ENCODE assay signal across 8 cellular contexts in the genomic region with DNA sequence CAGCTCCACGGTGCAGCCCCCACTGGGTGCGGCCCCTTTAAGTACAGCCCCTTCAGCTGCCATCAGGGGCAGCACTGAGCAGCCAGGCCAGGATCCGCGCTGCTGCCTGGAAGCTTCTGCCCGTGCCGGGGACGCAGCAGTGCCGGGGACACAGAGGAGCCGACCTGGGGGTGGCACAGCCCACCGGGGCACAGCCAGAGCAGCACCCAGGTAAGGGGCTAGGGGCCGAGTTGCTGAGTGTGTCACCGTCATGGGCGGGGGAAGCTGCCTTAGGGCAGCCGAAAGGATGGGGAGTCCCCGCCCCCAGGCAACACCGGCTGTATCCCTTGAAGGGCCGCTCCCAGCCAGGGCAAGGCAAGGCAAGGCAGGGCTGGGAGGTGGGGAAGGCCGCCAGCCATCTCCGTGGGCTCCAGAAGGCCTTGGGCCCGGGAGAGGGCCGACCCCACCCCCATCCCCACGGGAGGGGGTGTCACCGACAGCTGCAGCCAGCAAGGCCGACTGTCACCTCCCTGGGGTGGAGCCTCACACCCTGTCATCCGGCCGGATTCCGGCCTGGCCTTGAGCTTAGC. TPM values are rescaled to one million over a fixed set of nuclear protein-coding genes. Genes with fewer than 3 reads are reported as not detected.
DNase-seq lines count a peak whose midpoint lies in the region; ATAC-seq, FAIRE-seq and TF ChIP-seq lines count a peak whose summit lies in the region.
"Not testable (repeated sequence)": the region's sequence is repeated elsewhere in the genome, so short reads cannot be mapped to it uniquely, and the experiment has no call there.

A gene (plus strand): TSS at position 99 of the 569 bp plus-strand sequence. CDS start 1,937 bp downstream, outside the sequence.

- H3K79me2 ChIP-seq in OCI-LY1 (ENCODE audit: insufficient read depth, low read length); H1 (ENCODE audit: control insufficient read depth in 1 of 2, insufficient read depth in 2 of 2, low read length in 2 of 2); mesendoderm (ENCODE audit: control insufficient read depth, insufficient read depth, low read length): not testable (repeated sequence)

- H3K9ac ChIP-seq in HUES64 (ENCODE audit: low read depth, low read length); H1 (replicated peaks in 1 of 4; ENCODE audit: extremely low read depth in 1 of 4, low read depth in 3 of 4, low read length in 3 of 4): not testable (repeated sequence)
- peak within 1 kb of the TSS; percentile 53; the same call in 1 of the 2 replicates for H3K9ac ChIP-seq in OCI-LY1 (ENCODE audit: low read length)
- H3K9ac ChIP-seq in mesendoderm (ENCODE audit: low read length), result peak within 1 kb of the TSS; percentile 48

- H3K9me3 ChIP-seq in HUES64 (ENCODE audit: insufficient read depth, low read depth, low read length); OCI-LY1 (ENCODE audit: low read length); H1 (ENCODE audit: insufficient read depth in 2 of 2, low read depth in 1 of 2, low read length in 1 of 2): not testable (repeated sequence)

- peak; percentile 64 for ATAC-seq in GM21423 (IDR thresholded peaks at IDR 0.05; ENCODE audit: unreplicated experiment)

- H3K9me2 ChIP-seq in OCI-LY1 (ENCODE audit: low read depth, low read length), result not testable (repeated sequence)

- WGBS in HUES64, result 4% methylated on average over 19 of the region's 27 CpGs
- WGBS in H1 (ENCODE audit: extremely low coverage in 1 of 2, insufficient coverage in 1 of 2, insufficient read length in 1 of 2, insufficient replicate concordance in 2 of 2, low coverage in 1 of 2, low lambda C conversion rate in 2 of 2, missing lambda C conversion rate in 1 of 2), 2 experiments, result 17% methylated on average over 21 of the region's 27 CpGs; no CpG with 5 or more reads in 1 of the 2 experiments
- no CpG with 5 or more reads among the region's 27 CpGs for WGBS in mesendoderm (ENCODE audit: extremely low coverage, insufficient coverage, low lambda C conversion rate)

- not testable (repeated sequence) for H2BK15ac ChIP-seq in H1 (ENCODE audit: low read length); mesendoderm (replicated peaks; ENCODE audit: low read depth)

- H3K27me3 ChIP-seq in HUES64 (ENCODE audit: insufficient read depth, low read length); OCI-LY1 (ENCODE audit: insufficient read depth, low read length); mesendoderm (ENCODE audit: insufficient read depth, low read length, poor library complexity): not testable (repeated sequence)
- H3K27me3 ChIP-seq in H1 (replicated peaks in 1 of 4; ENCODE audit: control insufficient read depth in 3 of 4, extremely low read depth in 1 of 4, insufficient read depth in 3 of 4, low read length in 3 of 4), result peaks cover 2 to 12% (median 7%) of the 10 kb centered on the region in 4 experiments; a peak in 6 of 7 replicates

- POLR2A ChIA-PET in H1 (lab: Charles Lee; ENCODE audit: partially characterized antibody), result interaction anchor here (1.1 to 20.5 kb wide), 8 partner anchors 10 to 114 kb away, joined by 3 to 248 read pairs (median 6); a partner anchor contains a TSS

- H2BK12ac ChIP-seq in H1 (ENCODE audit: low read depth, low read length), result peak within 1 kb of the TSS; percentile 27; the same call in 1 of the 2 replicates

- H3K18ac ChIP-seq in H1 (ENCODE audit: extremely low read depth, low read length), result peak within 1 kb of the TSS; percentile 48; the same call in 1 of the 2 replicates
- not testable (repeated sequence) for H3K18ac ChIP-seq in mesendoderm (ENCODE audit: low read length)

- H2BK120ac ChIP-seq in H1 (replicated peaks; ENCODE audit: low read depth, low read length); mesendoderm (ENCODE audit: low read depth, low read length): not testable (repeated sequence)

- peak within 1 kb of the TSS; percentile 30; the same call in 1 of the 2 replicates for H2BK5ac ChIP-seq in H1 (ENCODE audit: low read depth, low read length)
- not testable (repeated sequence) for H2BK5ac ChIP-seq in mesendoderm (ENCODE audit: low read length)

- DNase-seq in CMK (ENCODE audit: low read depth), result peak; percentile 49
- DNase-seq in activated CD8-positive, alpha-beta memory T cell treated with anti-CD3 and anti-CD28 coated beads, Interleukin-2, amount 50 U/mL, for 24 hours (ENCODE audit: extremely low read depth), result peak; percentile 50
- peak in 1 of 2 experiments; percentile 93 for DNase-seq in H1 (ENCODE audit: low read depth in 1 of 2, low spot score in 2 of 2)
- peak; percentile 82 for DNase-seq in mesendoderm
- peak; percentile 61 to 68 (median 66) for DNase-seq in stimulated activated CD4-positive, alpha-beta T cell treated with anti-CD3 and anti-CD28 coated beads, TNF-alpha, amount 100 ng/mL, for 48 hours (ENCODE audit: low read depth in 3 of 3)

- H3K4me1 ChIP-seq in HUES64 (ENCODE audit: insufficient read depth, low read length); mesendoderm (ENCODE audit: control insufficient read depth, low read depth, low read length): not testable (repeated sequence)
- peaks cover 28% of the 10 kb centered on the region for H3K4me1 ChIP-seq in OCI-LY1 (ENCODE audit: insufficient read depth, low read length, severe bottlenecking)
- peaks cover 5 to 32% (median 20%) of the 10 kb centered on the region in 4 experiments for H3K4me1 ChIP-seq in H1 (replicated peaks in 1 of 4; ENCODE audit: control insufficient read depth in 3 of 4, insufficient read depth in 4 of 4, low read length in 3 of 4)

- TF ChIP-seq EP300 in H1 (IDR thresholded peaks at IDR 0.05; ENCODE audit: borderline replicate concordance in 1 of 2, low read depth in 2 of 2, low read length in 2 of 2), result not testable (repeated sequence)

- peak within 1 kb of the TSS; percentile 49; the same call in 1 of the 2 replicates for H3K27ac ChIP-seq in HUES64 (ENCODE audit: low read depth, low read length)
- H3K27ac ChIP-seq in OCI-LY1 (ENCODE audit: low read depth, low read length, poor library complexity, severe bottlenecking), result peak within 1 kb of the TSS; percentile 63
- H3K27ac ChIP-seq in H1 (ENCODE audit: low read depth, low read length); mesendoderm (ENCODE audit: low read depth, low read length): not testable (repeated sequence)

- not testable (repeated sequence) for H2AK5ac ChIP-seq in H1 (ENCODE audit: low read depth, low read length); mesendoderm (ENCODE audit: low read length)

- H2AFZ ChIP-seq in OCI-LY1 (ENCODE audit: low read length); H1 (ENCODE audit: low read length): not testable (repeated sequence)

- H3K23me2 ChIP-seq in H1 (ENCODE audit: low read depth, low read length), result not testable (repeated sequence)

- not testable (repeated sequence) for H4K91ac ChIP-seq in H1 (replicated peaks; ENCODE audit: insufficient read length, low read length)

- H3K36me3 ChIP-seq in HUES64 (ENCODE audit: insufficient read depth, low read length) (peaks cover 13% of the 10 kb centered on the region), OCI-LY1 (ENCODE audit: insufficient read depth, low read length) (peaks cover 35% of the 10 kb centered on the region), H1 (ENCODE audit: control insufficient read depth in 2 of 4, insufficient read depth in 4 of 4, low read length in 3 of 4) (peaks cover 0 to 21% (median 4%) of the 10 kb centered on the region in 4 experiments; a peak in 2 of 8 replicates)
- H3K36me3 ChIP-seq in mesendoderm (ENCODE audit: control insufficient read depth, insufficient read depth, low read length), result not testable (repeated sequence)

- not testable (repeated sequence) for H2BK20ac ChIP-seq in H1 (ENCODE audit: low read length)

- peak within 1 kb of the TSS; percentile 78 for H3K4me2 ChIP-seq in OCI-LY1 (ENCODE audit: low read length)
- peak within 1 kb of the TSS in 1 of 2 experiments; percentile 61; a peak in 2 of 4 replicates for H3K4me2 ChIP-seq in H1 (ENCODE audit: insufficient read depth in 1 of 2, low read depth in 2 of 2, low read length in 2 of 2)
- peak within 1 kb of the TSS; percentile 57 for H3K4me2 ChIP-seq in mesendoderm (ENCODE audit: low read length)

- H3F3A ChIP-seq in OCI-LY1 (ENCODE audit: insufficient read depth, low read length), result not testable (repeated sequence)

- TF ChIP-seq CTCF in OCI-LY1 (IDR thresholded peaks at IDR 0.05; ENCODE audit: low read length) (peak; percentile 77), H1 (IDR thresholded peaks at IDR 0.05; ENCODE audit: control extremely low read depth in 1 of 3, insufficient read depth in 1 of 3, low read depth in 1 of 3, low read length in 3 of 3) (peak in 2 of 3 experiments; percentile 80; a peak in 3 of 4 replicates)

- H4K20me1 ChIP-seq in OCI-LY1 (ENCODE audit: insufficient read depth, low read length); H1 (replicated peaks in 1 of 2; ENCODE audit: control insufficient read depth in 1 of 2, insufficient read depth in 2 of 2, low read length in 2 of 2): not testable (repeated sequence)

- not testable (repeated sequence) for H3K23ac ChIP-seq in H1 (ENCODE audit: insufficient read length); mesendoderm (ENCODE audit: low read length)

- H3K56ac ChIP-seq in H1 (replicated peaks; ENCODE audit: insufficient read length, low read depth, low read length), result not testable (repeated sequence)
- H3K56ac ChIP-seq in mesendoderm (ENCODE audit: low read length), result peak within 1 kb of the TSS; percentile 67

- not testable (repeated sequence) for H3K79me1 ChIP-seq in H1 (ENCODE audit: low read depth, low read length); mesendoderm (ENCODE audit: low read length)

- not testable (repeated sequence) for FAIRE-seq in H1 (lab: Jason Lieb, UNC)

- H3K4ac ChIP-seq in H1 (replicated peaks; ENCODE audit: insufficient read length, low read depth, low read length); mesendoderm (ENCODE audit: low read depth, low read length): not testable (repeated sequence)

- H3K4me3 ChIP-seq in HUES64 (ENCODE audit: low read length), result peak within 1 kb of the TSS; percentile 28
- H3K4me3 ChIP-seq in OCI-LY1 (ENCODE audit: low read depth, low read length, poor library complexity, severe bottlenecking), result peak within 1 kb of the TSS; percentile 59
- H3K4me3 ChIP-seq in H1 (ENCODE audit: extremely low read depth in 1 of 4, insufficient read depth in 2 of 4, low read depth in 3 of 4, low read length in 4 of 4), result peak within 1 kb of the TSS in 1 of 4 experiments; percentile 38; a peak in 2 of 8 replicates
- not testable (repeated sequence) for H3K4me3 ChIP-seq in mesendoderm (ENCODE audit: low read length)

- not testable (repeated sequence) for H4K5ac ChIP-seq in H1 (ENCODE audit: insufficient read length, low read depth, low read length); mesendoderm (ENCODE audit: low read length)

- H3K14ac ChIP-seq in H1 (ENCODE audit: insufficient read length), result not testable (repeated sequence)

- TF ChIP-seq RAD21 in H1 (IDR thresholded peaks at IDR 0.05 in 1 of 2, conservative IDR thresholded peaks at IDR 0.05 in 1 of 2; ENCODE audit: low read depth in 2 of 2, low read length in 2 of 2), result peak; percentile 50 to 53; a peak in 3 of 4 replicates

- H4K8ac ChIP-seq in H1 (ENCODE audit: extremely low read depth, insufficient read depth, low read length), result peak within 1 kb of the TSS; percentile 51
- H4K8ac ChIP-seq in mesendoderm (ENCODE audit: low read depth, low read length), result not testable (repeated sequence)

- CTCF ChIA-PET in H1 (lab: Charles Lee; ENCODE audit: partially characterized antibody), result interaction anchor here (0.7 to 8.9 kb wide), 39 partner anchors 9 to 453 kb away, joined by 3 to 131 read pairs (median 4); a partner anchor contains a TSS

- peak in 1 of 2 experiments; percentile 22; a peak in 1 of 3 replicates for TF ChIP-seq POLR2A in H1 (IDR thresholded peaks at IDR 0.05; ENCODE audit: control extremely low read depth in 1 of 2, low read depth in 2 of 2, low read length in 2 of 2)

RNA-seq across cellular contexts. Expression of the gene that starts here (rescaled TPM):
- 0.70 TPM for polyA plus RNA-seq in HUES64 (2013, experiment 1 of 2)
- 0.51 TPM for polyA plus RNA-seq in HUES64 (2013, experiment 2 of 2)
- 0.86 and 0.97 TPM in 2 replicates for total RNA-seq in H1 (2021; fragmentation: NEBNext Ultra II Directional; extraction: Animal tissue kit (Norgen Biotek cat#: 25700))
- polyA plus RNA-seq in H1 (2011; rRNA removed), result 0.12 and 0.33 TPM in 2 replicates
- polyA plus RNA-seq in H1 (2011; cell fraction: cytosol; rRNA removed), result 0.45 TPM
- 2.4 TPM for polyA plus RNA-seq in H1 (2011; cell fraction: nucleus; rRNA removed)
- polyA plus RNA-seq in H1 (2012, experiment 1 of 2), result 0.47 to 1.1 TPM (median 0.87 TPM) in 4 replicates
- polyA plus RNA-seq in H1 (2012, experiment 2 of 2), result 0.31 TPM
- polyA plus RNA-seq in H1 (2013, experiment 1 of 2), result 0.26 TPM
- polyA plus RNA-seq in H1 (2013, experiment 2 of 2), result 0.26 TPM
- 0.02 and 0.03 TPM in 2 replicates for polyA minus RNA-seq in H1 (2011; rRNA and poly(A)+ RNA removed)
- polyA minus RNA-seq in H1 (2011; cell fraction: cytosol; rRNA and poly(A)+ RNA removed), result not detected
- 0.80 TPM for polyA minus RNA-seq in H1 (2011; cell fraction: nucleus; rRNA and poly(A)+ RNA removed)
- 0.41 TPM for polyA plus RNA-seq in mesendoderm (2013, experiment 1 of 2)
- 0.34 TPM for polyA plus RNA-seq in mesendoderm (2013, experiment 2 of 2)
